In the genomic region with DNA sequence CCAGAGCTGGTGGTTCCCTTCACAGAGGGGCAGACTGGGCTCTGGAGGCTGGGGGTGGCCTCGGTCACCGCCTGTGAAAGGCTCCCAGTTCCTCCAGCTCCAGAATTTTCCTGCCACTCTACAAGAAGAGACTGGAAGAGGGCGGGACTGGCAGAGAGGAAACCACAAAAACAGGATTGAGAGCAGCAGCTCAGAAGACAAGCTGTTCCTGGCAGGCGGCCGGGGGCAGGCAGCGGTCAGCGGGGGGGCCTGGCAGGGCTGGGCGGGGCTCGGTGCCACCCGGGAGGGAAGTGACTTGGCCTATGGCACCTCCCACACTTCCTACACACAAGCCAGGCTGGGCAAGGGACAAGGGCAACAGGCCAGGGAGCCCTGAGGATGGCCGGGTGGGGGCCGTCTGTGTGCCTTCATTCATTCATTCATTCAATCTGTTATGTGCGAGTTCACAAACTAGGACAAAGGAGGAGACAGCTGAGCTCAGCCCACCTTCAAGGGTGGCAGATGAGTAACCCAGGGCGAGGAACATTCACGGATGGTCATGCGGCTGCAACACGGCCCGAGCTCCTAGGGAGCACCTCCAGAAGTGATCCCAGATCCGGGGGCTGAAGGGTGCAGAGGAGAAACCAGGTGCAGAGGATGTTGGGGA, we compare ENCODE assay signal across 8 cellular contexts. TPM values are rescaled to one million over a fixed set of nuclear protein-coding genes. Genes with fewer than 3 reads are reported as not detected.
A peak's percentile ranks its signal among the peaks of the same experiment; 100 is the strongest.
DNase-seq lines count a peak whose midpoint lies in the region; ATAC-seq and TF ChIP-seq lines count a peak whose summit lies in the region.

No MANE protein-coding gene starts in this region.

- H3K79me2 ChIP-seq in neural progenitor cell (ENCODE audit: low read depth), result no peaks in the 10 kb centered on the region

- CTCF ChIA-PET in activated naive CD4-positive, alpha-beta T cell treated with anti-CD3 and anti-CD28 coated beads, Interleukin-2, amount 10 ng/mL, durations not matched to agents 7 days and 5 days (lab: Charles Lee), result interaction anchor here (0.9 to 2.2 kb wide), 3 partner anchors 15 to 37 kb away, joined by 3 to 5 read pairs (median 3); no protein-coding TSS in a partner anchor

- no peaks in the 10 kb centered on the region for H4K20me1 ChIP-seq in neural progenitor cell (ENCODE audit: low read depth)

- peak overlapping the region; percentile 87 for H3K27ac Mint-ChIP-seq in activated naive CD4-positive, alpha-beta T cell treated with anti-CD3 and anti-CD28 coated beads, Interleukin-2, amount 10 ng/mL, durations not matched to agents 7 days and 5 days
- H3K27ac Mint-ChIP-seq in neural progenitor cell, result peak overlapping the region; percentile 92

- H3K4me3 Mint-ChIP-seq in activated naive CD4-positive, alpha-beta T cell treated with anti-CD3 and anti-CD28 coated beads, Interleukin-2, amount 10 ng/mL, durations not matched to agents 7 days and 5 days, result peak overlapping the region; percentile 64
- H3K4me3 Mint-ChIP-seq in neural progenitor cell, result no peak overlapping the region

- H3F3A ChIP-seq in neural progenitor cell (ENCODE audit: low read depth), result peaks cover 45% of the 10 kb centered on the region

- H3K4me1 Mint-ChIP-seq in activated naive CD4-positive, alpha-beta T cell treated with anti-CD3 and anti-CD28 coated beads, Interleukin-2, amount 10 ng/mL, durations not matched to agents 7 days and 5 days, result peaks cover 40% of the 10 kb centered on the region
- peaks cover 17% of the 10 kb centered on the region for H3K4me1 Mint-ChIP-seq in neural progenitor cell

- no peaks in the 10 kb centered on the region for H3K9me3 ChIP-seq in neural progenitor cell (ENCODE audit: low read depth)

- peaks cover 3% of the 10 kb centered on the region for H3K9me3 Mint-ChIP-seq in activated naive CD4-positive, alpha-beta T cell treated with anti-CD3 and anti-CD28 coated beads, Interleukin-2, amount 10 ng/mL, durations not matched to agents 7 days and 5 days
- peaks cover 2% of the 10 kb centered on the region for H3K9me3 Mint-ChIP-seq in neural progenitor cell

- H3K27me3 Mint-ChIP-seq in activated naive CD4-positive, alpha-beta T cell treated with anti-CD3 and anti-CD28 coated beads, Interleukin-2, amount 10 ng/mL, durations not matched to agents 7 days and 5 days, result peaks cover 11% of the 10 kb centered on the region
- peaks cover 5% of the 10 kb centered on the region for H3K27me3 Mint-ChIP-seq in neural progenitor cell (ENCODE audit: insufficient read depth, low read depth)

- TF ChIP-seq CTCF in foreskin fibroblast (IDR thresholded peaks at IDR 0.05; ENCODE audit: low read depth, low read length) (no peak), neural progenitor cell (IDR thresholded peaks at IDR 0.05) (no peak)

- H3K36me3 Mint-ChIP-seq in activated naive CD4-positive, alpha-beta T cell treated with anti-CD3 and anti-CD28 coated beads, Interleukin-2, amount 10 ng/mL, durations not matched to agents 7 days and 5 days, result peaks cover 2% of the 10 kb centered on the region
- peaks cover 1% of the 10 kb centered on the region for H3K36me3 Mint-ChIP-seq in neural progenitor cell

- H2AFZ ChIP-seq in neural progenitor cell (replicated peaks), result peak overlapping the region; percentile 79

- no peak overlapping the region for H3K9ac ChIP-seq in neural progenitor cell

- DNase-seq in A172 (ENCODE audit: low spot score) (peak; percentile 96), GM04503 (ENCODE audit: low read depth) (peak; percentile 37), NCI-H510A (lab: John Stamatoyannopoulos, UW) (peak; percentile 87), foreskin fibroblast (peak; percentile 90 to 97), neural progenitor cell (ENCODE audit: low spot score) (peak; percentile 31)
- peak; percentile 71 for DNase-seq in activated naive CD4-positive, alpha-beta T cell treated with anti-CD3 and anti-CD28 coated beads, Interleukin-2, amount 10 ng/mL, durations not matched to agents 7 days and 5 days

- H3K27me3 ChIP-seq in neural progenitor cell, result no peaks in the 10 kb centered on the region

- no peaks in the 10 kb centered on the region for H3K36me3 ChIP-seq in neural progenitor cell

- H3K4me3 ChIP-seq in foreskin fibroblast (ENCODE audit: low read depth in 1 of 2, low read length in 2 of 2) (no peak overlapping the region), neural progenitor cell (no peak overlapping the region)

- ATAC-seq in HG02642 (IDR thresholded peaks at IDR 0.05; ENCODE audit: poor library complexity, unreplicated experiment) (no peak), GM18858 (IDR thresholded peaks at IDR 0.05; ENCODE audit: unreplicated experiment) (no peak)

- H3K4me1 ChIP-seq in neural progenitor cell, result peaks cover 9% of the 10 kb centered on the region

- H3K4me2 ChIP-seq in neural progenitor cell, result peak overlapping the region; percentile 52

- H3K27ac ChIP-seq in neural progenitor cell, result no peak overlapping the region

RNA-seq across cellular contexts. Expression of gene BTBD2, which starts 16.9 kb away (rescaled TPM):
- 54.7 and 60.4 TPM in 2 replicates for total RNA-seq in A172 (2014; rRNA removed; shearing (Covaris generic))
- 48.8 and 148 TPM in 2 replicates for total RNA-seq in neural progenitor cell (ENCODE audit: low replicate concordance)

RNA-seq across cellular contexts. Expression of gene MKNK2, which starts 18.6 kb away (rescaled TPM):
- total RNA-seq in A172 (2014; rRNA removed; shearing (Covaris generic)), result 40.4 and 53.8 TPM in 2 replicates
- 46.0 and 106 TPM in 2 replicates for total RNA-seq in neural progenitor cell (ENCODE audit: low replicate concordance)

Comparison
In these comparisons a context has a peak if more than half of its experiments do, and no peak if none do; other contexts are left out.
1. DNase-seq: peak in every context shown above with its lines; median percentile 96 in A172; 94 in foreskin fibroblast; 87 in NCI-H510A; 71 in activated naive CD4-positive, alpha-beta T cell treated with anti-CD3 and anti-CD28 coated beads, Interleukin-2, amount 10 ng/mL, durations not matched to agents 7 days and 5 days; 37 in GM04503; 31 in neural progenitor cell.